In genomic region chr12:124510301-124510970, GRCh38 we compare ENCODE assay signal across 1 cellular context.
TF ChIP-seq lines count a peak whose summit lies in the region.

No MANE protein-coding gene starts in this region.

TF ChIP-seq in HepG2, 621 proteins besides CTCF, POLR2A, EP300 and RAD21 (continued from another document and continues in another):
- 0 out of 2 replicates have a peak, but pooled peaks have one; percentile 14 for TF ChIP-seq PHF8 (CRISPR knock-in tag; IDR thresholded peaks at IDR 0.05)
- no peak for TF ChIP-seq RFXANK (CRISPR knock-in tag; IDR thresholded peaks at IDR 0.05)
- TF ChIP-seq SAP130 (CRISPR knock-in tag; IDR thresholded peaks at IDR 0.05; ENCODE audit: low read depth): no peak
- TF ChIP-seq SATB2 (CRISPR knock-in tag; IDR thresholded peaks at IDR 0.05): no peak
- no peak for TF ChIP-seq RBM22 (optimal IDR thresholded peaks at IDR 0.05; ENCODE audit: low read length)
- no peak for TF ChIP-seq THYN1 (CRISPR knock-in tag; IDR thresholded peaks at IDR 0.05; ENCODE audit: borderline replicate concordance, low read depth)
- no peak for TF ChIP-seq ZNF251 (CRISPR knock-in tag; IDR thresholded peaks at IDR 0.05)
- no peak for TF ChIP-seq ZNF83 (CRISPR knock-in tag; IDR thresholded peaks at IDR 0.05; ENCODE audit: borderline replicate concordance)
- TF ChIP-seq ZNF382 (CRISPR knock-in tag; IDR thresholded peaks at IDR 0.05; ENCODE audit: borderline replicate concordance): no peak
- no peak for TF ChIP-seq DNMT3B (CRISPR knock-in tag; conservative IDR thresholded peaks at IDR 0.05)
- TF ChIP-seq TBP (CRISPR knock-in tag; IDR thresholded peaks at IDR 0.05): no peak
- no peak for TF ChIP-seq FOXK2 (IDR thresholded peaks at IDR 0.05)
- TF ChIP-seq RARG (CRISPR knock-in tag; IDR thresholded peaks at IDR 0.05; ENCODE audit: low read depth): no peak
- TF ChIP-seq ZNF331 (CRISPR knock-in tag; IDR thresholded peaks at IDR 0.05): 0 out of 2 replicates have a peak, but pooled peaks have one; percentile 8
- no peak for TF ChIP-seq CENPT (CRISPR knock-in tag; IDR thresholded peaks at IDR 0.05; ENCODE audit: low read depth)
- TF ChIP-seq IKZF4 (CRISPR knock-in tag; IDR thresholded peaks at IDR 0.05; ENCODE audit: borderline replicate concordance, low read depth, not compliant biosample characterization): peak; percentile 20
- TF ChIP-seq GFI1 (CRISPR knock-in tag; IDR thresholded peaks at IDR 0.05; ENCODE audit: borderline replicate concordance): no peak
- no peak for TF ChIP-seq U2AF1 (optimal IDR thresholded peaks at IDR 0.05; ENCODE audit: low read depth, low read length)
- no peak for TF ChIP-seq ZFY (CRISPR knock-in tag; IDR thresholded peaks at IDR 0.05)
- no peak for TF ChIP-seq MIER3 (CRISPR knock-in tag; IDR thresholded peaks at IDR 0.05; ENCODE audit: borderline replicate concordance)
- no peak for TF ChIP-seq ZBTB8A (CRISPR knock-in tag; IDR thresholded peaks at IDR 0.05; ENCODE audit: borderline replicate concordance, low read depth)
- no peak for TF ChIP-seq HNRNPH1 (optimal IDR thresholded peaks at IDR 0.05; ENCODE audit: low read depth, low read length)
- TF ChIP-seq, protein P1, sequence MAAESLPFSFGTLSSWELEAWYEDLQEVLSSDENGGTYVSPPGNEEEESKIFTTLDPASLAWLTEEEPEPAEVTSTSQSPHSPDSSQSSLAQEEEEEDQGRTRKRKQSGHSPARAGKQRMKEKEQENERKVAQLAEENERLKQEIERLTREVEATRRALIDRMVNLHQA (CRISPR knock-in tag; IDR thresholded peaks at IDR 0.05): no peak
- TF ChIP-seq ZNF343 (CRISPR knock-in tag; IDR thresholded peaks at IDR 0.05): peak; percentile 67; the same call in 1 of the 2 replicates
- TF ChIP-seq ZNF768 (CRISPR knock-in tag; IDR thresholded peaks at IDR 0.05): peak; percentile 100
- no peak for TF ChIP-seq MNT (IDR thresholded peaks at IDR 0.05)
- TF ChIP-seq AKNA (CRISPR knock-in tag; IDR thresholded peaks at IDR 0.05; ENCODE audit: borderline replicate concordance): no peak
- no peak for TF ChIP-seq FOXA1 (IDR thresholded peaks at IDR 0.05)
- TF ChIP-seq FOXA1 (CRISPR knock-in tag; IDR thresholded peaks at IDR 0.05): peak; percentile 12; the same call in 1 of the 2 replicates
- TF ChIP-seq RNF2 (conservative IDR thresholded peaks at IDR 0.05; ENCODE audit: low read depth): 0 out of 2 replicates have a peak, but pooled peaks have one; percentile 6
- TF ChIP-seq, protein P2, sequence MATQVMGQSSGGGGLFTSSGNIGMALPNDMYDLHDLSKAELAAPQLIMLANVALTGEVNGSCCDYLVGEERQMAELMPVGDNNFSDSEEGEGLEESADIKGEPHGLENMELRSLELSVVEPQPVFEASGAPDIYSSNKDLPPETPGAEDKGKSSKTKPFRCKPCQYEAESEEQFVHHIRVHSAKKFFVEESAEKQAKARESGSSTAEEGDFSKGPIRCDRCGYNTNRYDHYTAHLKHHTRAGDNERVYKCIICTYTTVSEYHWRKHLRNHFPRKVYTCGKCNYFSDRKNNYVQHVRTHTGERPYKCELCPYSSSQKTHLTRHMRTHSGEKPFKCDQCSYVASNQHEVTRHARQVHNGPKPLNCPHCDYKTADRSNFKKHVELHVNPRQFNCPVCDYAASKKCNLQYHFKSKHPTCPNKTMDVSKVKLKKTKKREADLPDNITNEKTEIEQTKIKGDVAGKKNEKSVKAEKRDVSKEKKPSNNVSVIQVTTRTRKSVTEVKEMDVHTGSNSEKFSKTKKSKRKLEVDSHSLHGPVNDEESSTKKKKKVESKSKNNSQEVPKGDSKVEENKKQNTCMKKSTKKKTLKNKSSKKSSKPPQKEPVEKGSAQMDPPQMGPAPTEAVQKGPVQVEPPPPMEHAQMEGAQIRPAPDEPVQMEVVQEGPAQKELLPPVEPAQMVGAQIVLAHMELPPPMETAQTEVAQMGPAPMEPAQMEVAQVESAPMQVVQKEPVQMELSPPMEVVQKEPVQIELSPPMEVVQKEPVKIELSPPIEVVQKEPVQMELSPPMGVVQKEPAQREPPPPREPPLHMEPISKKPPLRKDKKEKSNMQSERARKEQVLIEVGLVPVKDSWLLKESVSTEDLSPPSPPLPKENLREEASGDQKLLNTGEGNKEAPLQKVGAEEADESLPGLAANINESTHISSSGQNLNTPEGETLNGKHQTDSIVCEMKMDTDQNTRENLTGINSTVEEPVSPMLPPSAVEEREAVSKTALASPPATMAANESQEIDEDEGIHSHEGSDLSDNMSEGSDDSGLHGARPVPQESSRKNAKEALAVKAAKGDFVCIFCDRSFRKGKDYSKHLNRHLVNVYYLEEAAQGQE (IDR thresholded peaks at IDR 0.05; ENCODE audit: borderline replicate concordance in 1 of 2, low read depth in 1 of 2, low read length in 2 of 2): no peak
- TF ChIP-seq IKZF5 (CRISPR knock-in tag; IDR thresholded peaks at IDR 0.05): 0 out of 2 replicates have a peak, but pooled peaks have one; percentile 1
- TF ChIP-seq ZNF224 (CRISPR knock-in tag; IDR thresholded peaks at IDR 0.05): no peak
- TF ChIP-seq HDAC2 (CRISPR knock-in tag; IDR thresholded peaks at IDR 0.05): peak; percentile 31; the same call in 1 of the 2 replicates
- no peak for TF ChIP-seq CBX2 (IDR thresholded peaks at IDR 0.05; ENCODE audit: low read depth, low read length)
- TF ChIP-seq CBX2 (CRISPR knock-in tag; IDR thresholded peaks at IDR 0.05; ENCODE audit: low read depth): no peak
- peak; percentile 55; the same call in 1 of the 2 replicates for TF ChIP-seq DMAP1 (CRISPR knock-in tag; IDR thresholded peaks at IDR 0.05)
- 0 out of 2 replicates have a peak, but pooled peaks have one; percentile 22 for TF ChIP-seq ZBTB7A (CRISPR knock-in tag; IDR thresholded peaks at IDR 0.05)
- no peak for TF ChIP-seq RXRB (CRISPR knock-in tag; IDR thresholded peaks at IDR 0.05; ENCODE audit: borderline replicate concordance)
- TF ChIP-seq KDM3A (CRISPR knock-in tag; IDR thresholded peaks at IDR 0.05; ENCODE audit: low read depth): 0 out of 2 replicates have a peak, but pooled peaks have one; percentile 33
- TF ChIP-seq ZNF30 (CRISPR knock-in tag; IDR thresholded peaks at IDR 0.05): no peak
- no peak; the same call in 1 of the 2 replicates for TF ChIP-seq MAX (IDR thresholded peaks at IDR 0.05)
- TF ChIP-seq TOPORS (CRISPR knock-in tag; IDR thresholded peaks at IDR 0.05): no peak
- no peak for TF ChIP-seq ZSCAN21 (CRISPR knock-in tag; IDR thresholded peaks at IDR 0.05; ENCODE audit: borderline replicate concordance)
- TF ChIP-seq, protein P3, sequence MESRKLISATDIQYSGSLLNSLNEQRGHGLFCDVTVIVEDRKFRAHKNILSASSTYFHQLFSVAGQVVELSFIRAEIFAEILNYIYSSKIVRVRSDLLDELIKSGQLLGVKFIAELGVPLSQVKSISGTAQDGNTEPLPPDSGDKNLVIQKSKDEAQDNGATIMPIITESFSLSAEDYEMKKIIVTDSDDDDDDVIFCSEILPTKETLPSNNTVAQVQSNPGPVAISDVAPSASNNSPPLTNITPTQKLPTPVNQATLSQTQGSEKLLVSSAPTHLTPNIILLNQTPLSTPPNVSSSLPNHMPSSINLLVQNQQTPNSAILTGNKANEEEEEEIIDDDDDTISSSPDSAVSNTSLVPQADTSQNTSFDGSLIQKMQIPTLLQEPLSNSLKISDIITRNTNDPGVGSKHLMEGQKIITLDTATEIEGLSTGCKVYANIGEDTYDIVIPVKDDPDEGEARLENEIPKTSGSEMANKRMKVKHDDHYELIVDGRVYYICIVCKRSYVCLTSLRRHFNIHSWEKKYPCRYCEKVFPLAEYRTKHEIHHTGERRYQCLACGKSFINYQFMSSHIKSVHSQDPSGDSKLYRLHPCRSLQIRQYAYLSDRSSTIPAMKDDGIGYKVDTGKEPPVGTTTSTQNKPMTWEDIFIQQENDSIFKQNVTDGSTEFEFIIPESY (CRISPR knock-in tag; IDR thresholded peaks at IDR 0.05): peak; percentile 73; the same call in 1 of the 2 replicates
- peak; percentile 77; the same call in 1 of the 2 replicates for TF ChIP-seq PCBP1 (IDR thresholded peaks at IDR 0.05; ENCODE audit: borderline replicate concordance, low read depth, low read length)
- no peak for TF ChIP-seq ZNF724P (CRISPR knock-in tag; IDR thresholded peaks at IDR 0.05; ENCODE audit: borderline replicate concordance)
- TF ChIP-seq KDM1A (CRISPR knock-in tag; IDR thresholded peaks at IDR 0.05): peak; percentile 97
- TF ChIP-seq ZFP36 (IDR thresholded peaks at IDR 0.05; ENCODE audit: borderline replicate concordance, low read depth, low read length, partially characterized antibody): peak; percentile 93
- no peak for TF ChIP-seq ZFP36L2 (CRISPR knock-in tag; IDR thresholded peaks at IDR 0.05)
- TF ChIP-seq ZNF558 (CRISPR knock-in tag; IDR thresholded peaks at IDR 0.05; ENCODE audit: borderline replicate concordance): no peak
- TF ChIP-seq, protein P4, sequence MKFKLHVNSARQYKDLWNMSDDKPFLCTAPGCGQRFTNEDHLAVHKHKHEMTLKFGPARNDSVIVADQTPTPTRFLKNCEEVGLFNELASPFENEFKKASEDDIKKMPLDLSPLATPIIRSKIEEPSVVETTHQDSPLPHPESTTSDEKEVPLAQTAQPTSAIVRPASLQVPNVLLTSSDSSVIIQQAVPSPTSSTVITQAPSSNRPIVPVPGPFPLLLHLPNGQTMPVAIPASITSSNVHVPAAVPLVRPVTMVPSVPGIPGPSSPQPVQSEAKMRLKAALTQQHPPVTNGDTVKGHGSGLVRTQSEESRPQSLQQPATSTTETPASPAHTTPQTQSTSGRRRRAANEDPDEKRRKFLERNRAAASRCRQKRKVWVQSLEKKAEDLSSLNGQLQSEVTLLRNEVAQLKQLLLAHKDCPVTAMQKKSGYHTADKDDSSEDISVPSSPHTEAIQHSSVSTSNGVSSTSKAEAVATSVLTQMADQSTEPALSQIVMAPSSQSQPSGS (CRISPR knock-in tag; IDR thresholded peaks at IDR 0.05): no peak
- peak; percentile 91 for TF ChIP-seq ADNP (CRISPR knock-in tag; IDR thresholded peaks at IDR 0.05)
- no peak for TF ChIP-seq EEA1 (CRISPR knock-in tag; IDR thresholded peaks at IDR 0.05; ENCODE audit: borderline replicate concordance)
